Comparison of ENCODE assay signal across 16 cellular contexts in genomic region chr19:43201337-43201801, GRCh38. TPM values are rescaled to one million over a fixed set of nuclear protein-coding genes. Genes with fewer than 3 reads are reported as not detected.
A peak's percentile ranks its signal among the peaks of the same experiment; 100 is the strongest.
DNase-seq lines count a peak whose midpoint lies in the region; FAIRE-seq and TF ChIP-seq lines count a peak whose summit lies in the region.
"Not testable (repeated sequence)": the region's sequence is repeated elsewhere in the genome, so short reads cannot be mapped to it uniquely, and the experiment has no call there.
"Had no signal": no experiment of that assay in that cellular context is flagged by ENCODE, and none has a peak within 500 bp of the region (broad histone marks: within the 10 kb centered on the region; RNA-seq: fewer than 3 reads in every experiment).

No MANE protein-coding gene starts in this region.

- not testable (repeated sequence) for H3K9me3 ChIP-seq in mesodermal cell (ENCODE audit: control insufficient read depth, low read length)

- DNase-seq in AG09309 (ENCODE audit: low read depth) (peak; percentile 59), GM03348 (ENCODE audit: low spot score) (peak; percentile 21), LHCN-M2 (ENCODE audit: low read depth) (peak; percentile 37), SW480 (ENCODE audit: low spot score) (peak; percentile 37), bronchial epithelial cell (ENCODE audit: low read depth) (peak; percentile 76), fibroblast of gingiva (ENCODE audit: low read depth) (peak; percentile 30)

- peak overlapping the region; percentile 95 for H3K27ac ChIP-seq in mesodermal cell (ENCODE audit: low read depth, low read length, severe bottlenecking)

- H3K4me1 ChIP-seq in mesodermal cell (ENCODE audit: control insufficient read depth, insufficient read depth, low read length, poor library complexity, severe bottlenecking): not testable (repeated sequence)

- not testable (repeated sequence) for H3K27me3 ChIP-seq in bronchial epithelial cell (ENCODE audit: control insufficient read depth, insufficient read depth, low read length)

- 83 to 100% methylated on average over 1 to 4 of the region's 7 CpGs for WGBS in mesodermal cell (ENCODE audit: insufficient coverage in 2 of 2), 2 experiments

- not testable (repeated sequence) for H3K4me3 ChIP-seq in AG09309 (ENCODE audit: control insufficient read depth, low read depth, low read length); bronchial epithelial cell (ENCODE audit: low read depth, low read length); mesodermal cell (ENCODE audit: extremely low read depth, insufficient read depth, low read length, poor library complexity, severe bottlenecking)

- not testable (repeated sequence) for TF ChIP-seq CTCF in AG09309 (IDR thresholded peaks at IDR 0.05; ENCODE audit: control insufficient read depth, insufficient read depth, low read depth, low read length, missing control alignments); bronchial epithelial cell (IDR thresholded peaks at IDR 0.05; ENCODE audit: insufficient read depth, low read length, severe bottlenecking)

- peak; percentile 7 for FAIRE-seq in bronchial epithelial cell (lab: Jason Lieb, UNC)

- H3K36me3 ChIP-seq in bronchial epithelial cell (ENCODE audit: control insufficient read depth, insufficient read depth, low read length); mesodermal cell (ENCODE audit: control insufficient read depth, insufficient read depth, low read length): not testable (repeated sequence)

RNA-seq across cellular contexts. Expression of gene PSG4, which starts 4.1 kb away (rescaled TPM):
- total RNA-seq in LHCN-M2 (2014; rRNA removed): 0.19 and 0.98 TPM in 2 replicates
- polyA plus RNA-seq in LHCN-M2 (2012): 6.0 TPM
- total RNA-seq in bronchial epithelial cell: 0.26 TPM in 1 of 2 replicates, not detected in the other
- polyA plus RNA-seq in mesodermal cell (2013, experiment 1 of 2): 3.4 TPM
- polyA plus RNA-seq in mesodermal cell (2013, experiment 2 of 2): 3.3 TPM
- total RNA-seq: activated CD8-positive, alpha-beta T cell treated with anti-CD3 and anti-CD28 coated beads, Interleukin-2, amount 10 ng/mL, durations not matched to agents 7 days and 5 days; cerebellum; GM12878; HepG2; omental fat pad; Peyer's patch had no signal
- polyA plus RNA-seq: GM12878; HepG2; naive thymus-derived CD4-positive, alpha-beta T cell had no signal

RNA-seq across cellular contexts. Expression of gene PSG5, which starts 15.0 kb away (rescaled TPM):
- total RNA-seq in LHCN-M2 (2014; rRNA removed): 0.52 and 0.64 TPM in 2 replicates
- 1.7 TPM for polyA plus RNA-seq in LHCN-M2 (2012)
- total RNA-seq in bronchial epithelial cell: not detected in 2 replicates
- polyA plus RNA-seq in mesodermal cell (2013, experiment 1 of 2): 0.63 TPM
- polyA plus RNA-seq in mesodermal cell (2013, experiment 2 of 2): 0.81 TPM
- total RNA-seq: activated CD8-positive, alpha-beta T cell treated with anti-CD3 and anti-CD28 coated beads, Interleukin-2, amount 10 ng/mL, durations not matched to agents 7 days and 5 days; gastroesophageal sphincter; GM12878; HepG2; omental fat pad; Peyer's patch; vagina had no signal
- polyA plus RNA-seq: HepG2; naive thymus-derived CD4-positive, alpha-beta T cell had no signal

Comparison
In these comparisons a context has a peak if more than half of its experiments do, and no peak if none do; other contexts are left out.
1. DNase-seq: peak in every context shown above with its lines; median percentile 76 in bronchial epithelial cell; 59 in AG09309; 37 in LHCN-M2; 37 in SW480; 30 in fibroblast of gingiva; 21 in GM03348.